In the genomic region with DNA sequence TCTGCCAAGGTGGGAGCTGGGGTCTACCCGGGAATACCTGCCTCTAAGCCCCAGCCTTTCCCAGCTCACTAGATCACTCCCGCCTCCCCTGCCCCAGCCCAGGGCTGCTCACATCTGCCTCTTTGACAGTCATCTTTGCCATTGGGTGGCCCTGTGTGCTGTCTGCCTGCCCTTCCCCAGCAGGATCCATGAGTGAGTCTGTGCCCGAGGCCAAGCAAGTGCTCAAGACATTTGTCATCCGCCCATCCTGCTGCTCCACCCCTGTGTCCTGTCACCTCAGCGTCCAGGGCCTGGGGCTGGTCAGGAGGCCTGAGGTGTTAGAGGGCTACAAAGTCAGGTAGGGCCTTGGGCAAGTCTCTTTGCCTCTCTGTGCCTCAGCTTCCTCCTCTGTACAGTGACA, we compare ENCODE assay signal across 17 cellular contexts.
DNase-seq lines count a peak whose midpoint lies in the region; TF ChIP-seq lines count a peak whose summit lies in the region.
"Had no signal": no experiment of that assay in that cellular context is flagged by ENCODE, and none has a peak within 500 bp of the region (broad histone marks: within the 10 kb centered on the region; RNA-seq: fewer than 3 reads in every experiment).

No MANE protein-coding gene starts in this region.

- H4K8ac ChIP-seq in mesenchymal stem cell (ENCODE audit: low read length), result no peak overlapping the region

- H3K4me3 Mint-ChIP-seq in Caco-2 (ENCODE audit: unreplicated experiment), result no peak overlapping the region

- H3K18ac ChIP-seq in mesenchymal stem cell (ENCODE audit: low read depth in 1 of 2, low read length in 2 of 2), result no peak overlapping the region

- no peak overlapping the region for H3K4me3 ChIP-seq in Caco-2 (ENCODE audit: low read depth, low read length)
- H3K4me3 ChIP-seq in mammary epithelial cell (replicated peaks in 1 of 3; ENCODE audit: insufficient read depth in 1 of 3, low read depth in 2 of 3, low read length in 3 of 3), result no peak overlapping the region
- no peak overlapping the region for H3K4me3 ChIP-seq in mesenchymal stem cell (ENCODE audit: insufficient read depth in 1 of 2, low read depth in 1 of 2, low read length in 2 of 2)
- H3K4me3 ChIP-seq in prostate gland, result no peak overlapping the region
- H3K4me3 ChIP-seq: GM12878 had no signal

- BruUV-seq in Caco-2 (replicated peaks; lab: Mats Ljungman, UMichigan) (no TSS peak), mammary epithelial cell (replicated peaks; lab: Mats Ljungman, UMichigan) (no TSS peak)

- POLR2A ChIA-PET in Caco-2 (lab: Charles Lee) (no interaction called here), RWPE1 (lab: Yijun Ruan, JAX; ENCODE audit: low non-redundant PET) (no interaction called here)

- no peaks in the 10 kb centered on the region for H3K9me3 Mint-ChIP-seq in Caco-2 (ENCODE audit: unreplicated experiment)

- DNase-seq in Caco-2, result peak in 1 of 2 experiments; percentile 44
- peak; percentile 13 for DNase-seq in HuH-7.5 (ENCODE audit: low spot score)
- DNase-seq in mammary epithelial cell, result peak; percentile 48
- no peak for DNase-seq in mesenchymal stem cell
- DNase-seq in prostate gland (ENCODE audit: low spot score), result no peak
- no peak for DNase-seq in HK-2 (ENCODE audit: unreplicated experiment)
- no peak for DNase-seq in OCI-M1 (lab: John Stamatoyannopoulos, UW)
- DNase-seq in RWPE1 (ENCODE audit: low spot score), result no peak
- DNase-seq: C1 segment of cervical spinal cord, DMS153, HCEC 1CT, NCI-H1092, NCI-H2107, NCI-H345, NCI-H526 treated with DMSO at 0.1 percent for 48 hours, Right ventricle myocardium superior had no signal

- no peak overlapping the region for H3K14ac ChIP-seq in mesenchymal stem cell (ENCODE audit: low read length in 2 of 2)

- H2BK15ac ChIP-seq in mesenchymal stem cell (ENCODE audit: low read depth, poor library complexity, severe bottlenecking), result no peak overlapping the region

- H4K20me1 ChIP-seq in mammary epithelial cell (ENCODE audit: insufficient read depth, low read length), result no peaks in the 10 kb centered on the region

- H3K9me3 ChIP-seq in Caco-2, result no peaks in the 10 kb centered on the region
- no peaks in the 10 kb centered on the region for H3K9me3 ChIP-seq in mammary epithelial cell (replicated peaks; ENCODE audit: insufficient read depth, low read length)
- no peaks in the 10 kb centered on the region for H3K9me3 ChIP-seq in mesenchymal stem cell (ENCODE audit: control insufficient read depth, low read length)
- H3K9me3 ChIP-seq in prostate gland, result no peaks in the 10 kb centered on the region

- H3K9ac ChIP-seq in mammary epithelial cell (ENCODE audit: insufficient read depth, low read length) (no peak overlapping the region), mesenchymal stem cell (ENCODE audit: low read length) (no peak overlapping the region)

- intact Hi-C loops in Caco-2 (cut with micrococcal nuclease; ENCODE audit: unreplicated experiment), result loop anchor here (5.0 kb wide), 1 partner anchor 149 kb away; no protein-coding TSS in a partner anchor
- intact Hi-C loops in mammary epithelial cell (cut with micrococcal nuclease), result loop anchor here (10.0 kb wide), 1 partner anchor 107 kb away; no protein-coding TSS in a partner anchor
- intact Hi-C loops in prostate gland (cut with DNase I), result loop anchor here (10.0 kb wide), 1 partner anchor 127 kb away; no protein-coding TSS in a partner anchor

- dilution Hi-C loops in mammary epithelial cell (cut with HindIII; ENCODE audit: low sequenced_read_pairs), result no loop called here

- H4K91ac ChIP-seq in mesenchymal stem cell (ENCODE audit: low read length), result peak overlapping the region; percentile 14

- H3K36me3 ChIP-seq in Caco-2 (ENCODE audit: control insufficient read depth, insufficient read depth, low read length) (no peaks in the 10 kb centered on the region), mammary epithelial cell (ENCODE audit: insufficient read depth, low read length) (no peaks in the 10 kb centered on the region), mesenchymal stem cell (ENCODE audit: control insufficient read depth in 1 of 2, insufficient read depth in 2 of 2, low read depth in 1 of 2, low read length in 2 of 2) (no peaks in the 10 kb centered on the region), prostate gland (no peaks in the 10 kb centered on the region)

- H3K4me1 Mint-ChIP-seq in Caco-2 (ENCODE audit: low read depth, unreplicated experiment), result peaks cover 34% of the 10 kb centered on the region

- no peak overlapping the region for H3K4ac ChIP-seq in mesenchymal stem cell (ENCODE audit: low read depth in 1 of 2, low read length in 2 of 2)

- peak overlapping the region; percentile 54 for H3K27ac Mint-ChIP-seq in Caco-2 (ENCODE audit: unreplicated experiment)

- H3K23ac ChIP-seq in mesenchymal stem cell (ENCODE audit: low read length in 2 of 2), result no peak overlapping the region

- 41% methylated on average over 5 of the region's 5 CpGs for WGBS in mammary epithelial cell (ENCODE audit: low coverage, missing lambda C conversion rate)
- 86% methylated on average over 5 of the region's 5 CpGs for WGBS in mesenchymal stem cell
- WGBS in prostate gland, result 85% methylated on average over 5 of the region's 5 CpGs

- H3K36me3 Mint-ChIP-seq in Caco-2 (ENCODE audit: insufficient read depth, unreplicated experiment), result no peaks in the 10 kb centered on the region

- H3K79me2 ChIP-seq in mammary epithelial cell (ENCODE audit: insufficient read depth, low read length), result no peaks in the 10 kb centered on the region

- H3K79me1 ChIP-seq in mesenchymal stem cell (replicated peaks; ENCODE audit: low read length, poor library complexity, severe bottlenecking), result no peaks in the 10 kb centered on the region

- H3K4me1 ChIP-seq in Caco-2 (peaks cover 32% of the 10 kb centered on the region), mammary epithelial cell (ENCODE audit: insufficient read depth, low read length) (peaks cover 11% of the 10 kb centered on the region), mesenchymal stem cell (ENCODE audit: control insufficient read depth, insufficient read depth, low read depth, low read length) (peaks cover 25% of the 10 kb centered on the region), prostate gland (replicated peaks) (no peaks in the 10 kb centered on the region)

- no peaks in the 10 kb centered on the region for H3K27me3 Mint-ChIP-seq in Caco-2 (ENCODE audit: insufficient read depth, unreplicated experiment)

- in situ Hi-C loops in mammary epithelial cell (cut with MboI; ENCODE audit: low sequenced_read_pairs in 2 of 2), result no loop called here

- no peak overlapping the region for H2BK5ac ChIP-seq in mesenchymal stem cell (ENCODE audit: low read depth, low read length, poor library complexity, severe bottlenecking)

- TF ChIP-seq CTCF in Caco-2 (IDR thresholded peaks at IDR 0.05; ENCODE audit: insufficient read depth in 1 of 2, low read depth in 1 of 2, low read length in 1 of 2, severe bottlenecking in 1 of 2, unreplicated experiment in 1 of 2) (no peak), mammary epithelial cell (conservative IDR thresholded peaks at IDR 0.05 in 1 of 2, IDR thresholded peaks at IDR 0.05 in 1 of 2; ENCODE audit: extremely low read depth in 1 of 2, insufficient read depth in 1 of 2, low read depth in 1 of 2, low read length in 2 of 2) (no peak), prostate gland (IDR thresholded peaks at IDR 0.05) (no peak), RWPE1 (conservative IDR thresholded peaks at IDR 0.05; ENCODE audit: low read depth) (no peak)

- CTCF ChIA-PET in Caco-2 (lab: Charles Lee) (no interaction called here), mammary epithelial cell (lab: Charles Lee; ENCODE audit: low non-redundant PET) (no interaction called here), RWPE1 (lab: Yijun Ruan, JAX) (no interaction called here)

- H2AK5ac ChIP-seq in mesenchymal stem cell (ENCODE audit: low read length, severe bottlenecking), result peak overlapping the region; percentile 49

- no peak overlapping the region for H2BK120ac ChIP-seq in mesenchymal stem cell (ENCODE audit: low read depth, low read length)

- peak overlapping the region; percentile 2 to 57 for H2BK12ac ChIP-seq in mesenchymal stem cell (ENCODE audit: low read length in 2 of 2)

- no peak for TF ChIP-seq POLR2A in prostate gland (IDR thresholded peaks at IDR 0.05)

- H3K27me3 ChIP-seq in Caco-2 (replicated peaks; ENCODE audit: control insufficient read depth, insufficient read depth, low read length) (no peaks in the 10 kb centered on the region), mammary epithelial cell (ENCODE audit: insufficient read depth, low read length) (no peaks in the 10 kb centered on the region), mesenchymal stem cell (ENCODE audit: control insufficient read depth in 1 of 2, insufficient read depth in 1 of 2, low read length in 2 of 2) (peaks cover 0 to 40% of the 10 kb centered on the region in 2 experiments), prostate gland (replicated peaks; ENCODE audit: insufficient read depth) (no peaks in the 10 kb centered on the region)

- H3K4me2 ChIP-seq in mammary epithelial cell (ENCODE audit: insufficient read depth, low read depth, low read length), result no peak overlapping the region
- H3K4me2 ChIP-seq in mesenchymal stem cell (ENCODE audit: low read length, poor library complexity, severe bottlenecking), result no peak overlapping the region

- H2AFZ ChIP-seq in mammary epithelial cell (ENCODE audit: low read depth, low read length), result no peak overlapping the region
- H2AFZ ChIP-seq in mesenchymal stem cell (ENCODE audit: low read depth, low read length), result no peak overlapping the region

- H3K27ac ChIP-seq in mammary epithelial cell (ENCODE audit: insufficient read depth, low read depth, low read length) (no peak overlapping the region), mesenchymal stem cell (ENCODE audit: low read length, poor library complexity, severe bottlenecking) (no peak overlapping the region), prostate gland (no peak overlapping the region), RWPE1 (no peak overlapping the region)

Comparison
In these comparisons a context has a peak if more than half of its experiments do, and no peak if none do; other contexts are left out.
1. DNase-seq: peak in HuH-7.5 (single experiment) and mammary epithelial cell (single experiment); none in mesenchymal stem cell (single experiment), prostate gland (single experiment), HK-2 (single experiment), OCI-M1 (single experiment) and RWPE1 (single experiment).